1 cellular context compared by ENCODE assay signal in the genomic region with DNA sequence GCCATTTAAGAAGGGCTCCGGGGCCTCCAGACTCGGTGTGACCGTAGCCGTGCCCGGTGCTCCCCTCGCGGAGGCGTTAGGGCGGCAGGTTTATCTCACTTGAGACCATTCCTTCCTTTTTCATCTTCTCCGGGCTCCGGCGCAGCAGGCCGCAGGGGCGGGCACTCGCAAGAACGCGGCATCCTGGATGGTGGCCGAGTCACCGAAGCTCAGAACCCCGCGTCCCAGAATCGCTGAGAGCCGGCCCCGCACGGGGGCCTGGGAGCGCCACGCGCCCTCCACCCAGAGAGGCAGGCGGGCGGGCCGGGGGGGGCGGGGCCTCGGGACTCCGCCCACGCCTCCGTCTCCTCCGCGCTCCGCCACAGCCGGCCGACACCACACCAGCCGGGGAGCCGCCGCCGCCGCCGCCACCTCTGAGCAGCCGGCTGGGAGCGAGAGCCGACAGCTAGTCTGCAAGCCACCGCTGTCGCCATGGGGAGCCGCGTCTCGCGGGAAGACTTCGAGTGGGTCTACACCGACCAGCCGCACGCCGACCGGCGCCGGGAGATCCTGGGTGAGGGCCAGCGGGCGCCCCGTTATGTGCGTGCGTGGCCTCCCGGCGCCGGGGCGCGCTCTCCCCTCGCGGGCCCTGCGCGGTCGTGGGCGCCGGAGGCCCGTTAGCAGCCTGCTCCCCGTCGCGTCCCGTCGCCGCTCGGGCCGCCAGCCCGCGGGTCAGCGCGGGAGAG.
A peak's percentile ranks its signal among the peaks of the same experiment; 100 is the strongest.
TF ChIP-seq lines count a peak whose summit lies in the region.

Gene DEGS1 (plus strand): TSS at position 375 of the 725 bp plus-strand sequence. CDS start 97 bp downstream, at position 472.

TF ChIP-seq in HepG2, 621 proteins besides CTCF, POLR2A, EP300 and RAD21 (continued from another document and continues in another):
- TF ChIP-seq ZNF589 (CRISPR knock-in tag; conservative IDR thresholded peaks at IDR 0.05) (no peak), ZBTB4 (CRISPR knock-in tag; IDR thresholded peaks at IDR 0.05; ENCODE audit: borderline replicate concordance) (no peak), IRF2 (CRISPR knock-in tag; IDR thresholded peaks at IDR 0.05) (peak; percentile 40; the same call in 1 of the 2 replicates), KLF9 (CRISPR knock-in tag; IDR thresholded peaks at IDR 0.05; ENCODE audit: low read depth) (no peak), TGIF2 (CRISPR knock-in tag; IDR thresholded peaks at IDR 0.05) (no peak), ZNF773 (CRISPR knock-in tag; IDR thresholded peaks at IDR 0.05; ENCODE audit: borderline replicate concordance) (no peak), AHDC1 (CRISPR knock-in tag; IDR thresholded peaks at IDR 0.05; ENCODE audit: borderline replicate concordance) (no peak; the same call in 1 of the 2 replicates), PHF20 (CRISPR knock-in tag; IDR thresholded peaks at IDR 0.05) (peak; percentile 23; the same call in 1 of the 2 replicates), ZUFSP (CRISPR knock-in tag; IDR thresholded peaks at IDR 0.05; ENCODE audit: borderline replicate concordance) (no peak), ZNF552 (CRISPR knock-in tag; IDR thresholded peaks at IDR 0.05; ENCODE audit: borderline replicate concordance) (0 out of 2 replicates have a peak, but pooled peaks have one; percentile 32)
- TF ChIP-seq, protein P1, sequence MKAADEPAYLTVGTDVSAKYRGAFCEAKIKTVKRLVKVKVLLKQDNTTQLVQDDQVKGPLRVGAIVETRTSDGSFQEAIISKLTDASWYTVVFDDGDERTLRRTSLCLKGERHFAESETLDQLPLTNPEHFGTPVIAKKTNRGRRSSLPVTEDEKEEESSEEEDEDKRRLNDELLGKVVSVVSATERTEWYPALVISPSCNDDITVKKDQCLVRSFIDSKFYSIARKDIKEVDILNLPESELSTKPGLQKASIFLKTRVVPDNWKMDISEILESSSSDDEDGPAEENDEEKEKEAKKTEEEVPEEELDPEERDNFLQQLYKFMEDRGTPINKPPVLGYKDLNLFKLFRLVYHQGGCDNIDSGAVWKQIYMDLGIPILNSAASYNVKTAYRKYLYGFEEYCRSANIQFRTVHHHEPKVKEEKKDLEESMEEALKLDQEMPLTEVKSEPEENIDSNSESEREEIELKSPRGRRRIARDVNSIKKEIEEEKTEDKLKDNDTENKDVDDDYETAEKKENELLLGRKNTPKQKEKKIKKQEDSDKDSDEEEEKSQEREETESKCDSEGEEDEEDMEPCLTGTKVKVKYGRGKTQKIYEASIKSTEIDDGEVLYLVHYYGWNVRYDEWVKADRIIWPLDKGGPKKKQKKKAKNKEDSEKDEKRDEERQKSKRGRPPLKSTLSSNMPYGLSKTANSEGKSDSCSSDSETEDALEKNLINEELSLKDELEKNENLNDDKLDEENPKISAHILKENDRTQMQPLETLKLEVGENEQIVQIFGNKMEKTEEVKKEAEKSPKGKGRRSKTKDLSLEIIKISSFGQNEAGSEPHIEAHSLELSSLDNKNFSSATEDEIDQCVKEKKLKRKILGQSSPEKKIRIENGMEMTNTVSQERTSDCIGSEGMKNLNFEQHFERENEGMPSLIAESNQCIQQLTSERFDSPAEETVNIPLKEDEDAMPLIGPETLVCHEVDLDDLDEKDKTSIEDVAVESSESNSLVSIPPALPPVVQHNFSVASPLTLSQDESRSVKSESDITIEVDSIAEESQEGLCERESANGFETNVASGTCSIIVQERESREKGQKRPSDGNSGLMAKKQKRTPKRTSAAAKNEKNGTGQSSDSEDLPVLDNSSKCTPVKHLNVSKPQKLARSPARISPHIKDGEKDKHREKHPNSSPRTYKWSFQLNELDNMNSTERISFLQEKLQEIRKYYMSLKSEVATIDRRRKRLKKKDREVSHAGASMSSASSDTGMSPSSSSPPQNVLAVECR (CRISPR knock-in tag; IDR thresholded peaks at IDR 0.05; ENCODE audit: borderline replicate concordance) = peak; percentile 70; the same call in 1 of the 2 replicates
- TF ChIP-seq, protein P2, sequence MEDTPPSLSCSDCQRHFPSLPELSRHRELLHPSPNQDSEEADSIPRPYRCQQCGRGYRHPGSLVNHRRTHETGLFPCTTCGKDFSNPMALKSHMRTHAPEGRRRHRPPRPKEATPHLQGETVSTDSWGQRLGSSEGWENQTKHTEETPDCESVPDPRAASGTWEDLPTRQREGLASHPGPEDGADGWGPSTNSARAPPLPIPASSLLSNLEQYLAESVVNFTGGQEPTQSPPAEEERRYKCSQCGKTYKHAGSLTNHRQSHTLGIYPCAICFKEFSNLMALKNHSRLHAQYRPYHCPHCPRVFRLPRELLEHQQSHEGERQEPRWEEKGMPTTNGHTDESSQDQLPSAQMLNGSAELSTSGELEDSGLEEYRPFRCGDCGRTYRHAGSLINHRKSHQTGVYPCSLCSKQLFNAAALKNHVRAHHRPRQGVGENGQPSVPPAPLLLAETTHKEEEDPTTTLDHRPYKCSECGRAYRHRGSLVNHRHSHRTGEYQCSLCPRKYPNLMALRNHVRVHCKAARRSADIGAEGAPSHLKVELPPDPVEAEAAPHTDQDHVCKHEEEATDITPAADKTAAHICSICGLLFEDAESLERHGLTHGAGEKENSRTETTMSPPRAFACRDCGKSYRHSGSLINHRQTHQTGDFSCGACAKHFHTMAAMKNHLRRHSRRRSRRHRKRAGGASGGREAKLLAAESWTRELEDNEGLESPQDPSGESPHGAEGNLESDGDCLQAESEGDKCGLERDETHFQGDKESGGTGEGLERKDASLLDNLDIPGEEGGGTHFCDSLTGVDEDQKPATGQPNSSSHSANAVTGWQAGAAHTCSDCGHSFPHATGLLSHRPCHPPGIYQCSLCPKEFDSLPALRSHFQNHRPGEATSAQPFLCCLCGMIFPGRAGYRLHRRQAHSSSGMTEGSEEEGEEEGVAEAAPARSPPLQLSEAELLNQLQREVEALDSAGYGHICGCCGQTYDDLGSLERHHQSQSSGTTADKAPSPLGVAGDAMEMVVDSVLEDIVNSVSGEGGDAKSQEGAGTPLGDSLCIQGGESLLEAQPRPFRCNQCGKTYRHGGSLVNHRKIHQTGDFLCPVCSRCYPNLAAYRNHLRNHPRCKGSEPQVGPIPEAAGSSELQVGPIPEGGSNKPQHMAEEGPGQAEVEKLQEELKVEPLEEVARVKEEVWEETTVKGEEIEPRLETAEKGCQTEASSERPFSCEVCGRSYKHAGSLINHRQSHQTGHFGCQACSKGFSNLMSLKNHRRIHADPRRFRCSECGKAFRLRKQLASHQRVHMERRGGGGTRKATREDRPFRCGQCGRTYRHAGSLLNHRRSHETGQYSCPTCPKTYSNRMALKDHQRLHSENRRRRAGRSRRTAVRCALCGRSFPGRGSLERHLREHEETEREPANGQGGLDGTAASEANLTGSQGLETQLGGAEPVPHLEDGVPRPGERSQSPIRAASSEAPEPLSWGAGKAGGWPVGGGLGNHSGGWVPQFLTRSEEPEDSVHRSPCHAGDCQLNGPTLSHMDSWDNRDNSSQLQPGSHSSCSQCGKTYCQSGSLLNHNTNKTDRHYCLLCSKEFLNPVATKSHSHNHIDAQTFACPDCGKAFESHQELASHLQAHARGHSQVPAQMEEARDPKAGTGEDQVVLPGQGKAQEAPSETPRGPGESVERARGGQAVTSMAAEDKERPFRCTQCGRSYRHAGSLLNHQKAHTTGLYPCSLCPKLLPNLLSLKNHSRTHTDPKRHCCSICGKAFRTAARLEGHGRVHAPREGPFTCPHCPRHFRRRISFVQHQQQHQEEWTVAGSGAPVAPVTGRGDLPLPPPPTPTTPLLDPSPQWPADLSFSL (CRISPR knock-in tag; IDR thresholded peaks at IDR 0.05) = no peak
- TF ChIP-seq, protein P3, sequence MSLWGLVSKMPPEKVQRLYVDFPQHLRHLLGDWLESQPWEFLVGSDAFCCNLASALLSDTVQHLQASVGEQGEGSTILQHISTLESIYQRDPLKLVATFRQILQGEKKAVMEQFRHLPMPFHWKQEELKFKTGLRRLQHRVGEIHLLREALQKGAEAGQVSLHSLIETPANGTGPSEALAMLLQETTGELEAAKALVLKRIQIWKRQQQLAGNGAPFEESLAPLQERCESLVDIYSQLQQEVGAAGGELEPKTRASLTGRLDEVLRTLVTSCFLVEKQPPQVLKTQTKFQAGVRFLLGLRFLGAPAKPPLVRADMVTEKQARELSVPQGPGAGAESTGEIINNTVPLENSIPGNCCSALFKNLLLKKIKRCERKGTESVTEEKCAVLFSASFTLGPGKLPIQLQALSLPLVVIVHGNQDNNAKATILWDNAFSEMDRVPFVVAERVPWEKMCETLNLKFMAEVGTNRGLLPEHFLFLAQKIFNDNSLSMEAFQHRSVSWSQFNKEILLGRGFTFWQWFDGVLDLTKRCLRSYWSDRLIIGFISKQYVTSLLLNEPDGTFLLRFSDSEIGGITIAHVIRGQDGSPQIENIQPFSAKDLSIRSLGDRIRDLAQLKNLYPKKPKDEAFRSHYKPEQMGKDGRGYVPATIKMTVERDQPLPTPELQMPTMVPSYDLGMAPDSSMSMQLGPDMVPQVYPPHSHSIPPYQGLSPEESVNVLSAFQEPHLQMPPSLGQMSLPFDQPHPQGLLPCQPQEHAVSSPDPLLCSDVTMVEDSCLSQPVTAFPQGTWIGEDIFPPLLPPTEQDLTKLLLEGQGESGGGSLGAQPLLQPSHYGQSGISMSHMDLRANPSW (CRISPR knock-in tag; IDR thresholded peaks at IDR 0.05; ENCODE audit: borderline replicate concordance) = no peak
- TF ChIP-seq, protein P4, sequence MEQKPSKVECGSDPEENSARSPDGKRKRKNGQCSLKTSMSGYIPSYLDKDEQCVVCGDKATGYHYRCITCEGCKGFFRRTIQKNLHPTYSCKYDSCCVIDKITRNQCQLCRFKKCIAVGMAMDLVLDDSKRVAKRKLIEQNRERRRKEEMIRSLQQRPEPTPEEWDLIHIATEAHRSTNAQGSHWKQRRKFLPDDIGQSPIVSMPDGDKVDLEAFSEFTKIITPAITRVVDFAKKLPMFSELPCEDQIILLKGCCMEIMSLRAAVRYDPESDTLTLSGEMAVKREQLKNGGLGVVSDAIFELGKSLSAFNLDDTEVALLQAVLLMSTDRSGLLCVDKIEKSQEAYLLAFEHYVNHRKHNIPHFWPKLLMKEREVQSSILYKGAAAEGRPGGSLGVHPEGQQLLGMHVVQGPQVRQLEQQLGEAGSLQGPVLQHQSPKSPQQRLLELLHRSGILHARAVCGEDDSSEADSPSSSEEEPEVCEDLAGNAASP (CRISPR knock-in tag; IDR thresholded peaks at IDR 0.05; ENCODE audit: borderline replicate concordance) = no peak
